In genomic region chr21:44058981-44059380, GRCh38 we compare ENCODE assay signal across 18 cellular contexts. TPM values are rescaled to one million over a fixed set of nuclear protein-coding genes. Genes with fewer than 3 reads are reported as not detected.
DNase-seq lines count a peak whose midpoint lies in the region; ATAC-seq and TF ChIP-seq lines count a peak whose summit lies in the region.
"Had no signal": no experiment of that assay in that cellular context is flagged by ENCODE, and none has a peak within 500 bp of the region (broad histone marks: within the 10 kb centered on the region; RNA-seq: fewer than 3 reads in every experiment).

No MANE protein-coding gene starts in this region.

- H3K4me1 Mint-ChIP-seq in natural killer cell (peaks cover 41 to 42% of the 10 kb centered on the region in 2 donors), memory B cell (peaks cover 6% of the 10 kb centered on the region)
- peaks cover 30 to 37% of the 10 kb centered on the region in 2 donors for H3K4me1 Mint-ChIP-seq in natural killer cell treated with Interleukin-12 subunit alpha and Interleukin-12 subunit beta and Interleukin-15 and Interleukin-18, amount 100 ng/mL, for 72 hours (ENCODE audit: low read depth in 2 of 2)
- H3K4me1 Mint-ChIP-seq: B cell, GM23338 had no signal

- H3K9me3 Mint-ChIP-seq in natural killer cell: no peaks in the 10 kb centered on the region
- no peaks in the 10 kb centered on the region for H3K9me3 Mint-ChIP-seq in natural killer cell treated with Interleukin-12 subunit alpha and Interleukin-12 subunit beta and Interleukin-15 and Interleukin-18, amount 100 ng/mL, for 72 hours
- no peaks in the 10 kb centered on the region for H3K9me3 Mint-ChIP-seq in memory B cell
- H3K9me3 Mint-ChIP-seq: CD8-positive, alpha-beta T cell; GM23338 had no signal

- peaks cover 11% of the 10 kb centered on the region for H3K36me3 Mint-ChIP-seq in natural killer cell
- H3K36me3 Mint-ChIP-seq in natural killer cell treated with Interleukin-12 subunit alpha and Interleukin-12 subunit beta and Interleukin-15 and Interleukin-18, amount 100 ng/mL, for 72 hours: peaks cover 21% of the 10 kb centered on the region
- peaks cover 35% of the 10 kb centered on the region for H3K36me3 Mint-ChIP-seq in memory B cell

- peak; percentile 39 for DNase-seq in DMS79 treated with DMSO at 0.1 percent for 48 hours (lab: John Stamatoyannopoulos, UW)
- no peak for DNase-seq in DMS79 (lab: John Stamatoyannopoulos, UW)
- no peak for DNase-seq in natural killer cell
- DNase-seq in natural killer cell treated with Interleukin-12 subunit alpha and Interleukin-12 subunit beta and Interleukin-15 and Interleukin-18, amount 100 ng/mL, for 72 hours (ENCODE audit: low spot score): no peak
- no peak for DNase-seq in memory B cell (ENCODE audit: low spot score in 2 of 2)
- DNase-seq in DMS153 treated with DMSO at 0.1 percent for 48 hours (lab: John Stamatoyannopoulos, UW; ENCODE audit: unreplicated experiment): no peak
- DNase-seq in NCI-H446 (lab: John Stamatoyannopoulos, UW): no peak
- no peak for DNase-seq in cortex of kidney (lab: John Stamatoyannopoulos, UW)
- DNase-seq: CD8-positive, alpha-beta T cell; GF-D8; NCI-H2107; NCI-H446 treated with DMSO at 0.1 percent for 48 hours; NCI-H748 treated with DMSO at 0.1 percent for 48 hours; OCI-M1; RPMI8226 had no signal

- H3K27me3 Mint-ChIP-seq in natural killer cell (ENCODE audit: low read depth in 2 of 2) (no peaks in the 10 kb centered on the region), memory B cell (no peaks in the 10 kb centered on the region)
- H3K27me3 Mint-ChIP-seq in natural killer cell treated with Interleukin-12 subunit alpha and Interleukin-12 subunit beta and Interleukin-15 and Interleukin-18, amount 100 ng/mL, for 72 hours: no peaks in the 10 kb centered on the region
- H3K27me3 Mint-ChIP-seq: B cell had no signal

- H3K27ac Mint-ChIP-seq in natural killer cell (peak overlapping the region; percentile 86 to 90), memory B cell (peak overlapping the region; percentile 38)
- peak overlapping the region in 1 of 2 donors; percentile 56 for H3K27ac Mint-ChIP-seq in natural killer cell treated with Interleukin-12 subunit alpha and Interleukin-12 subunit beta and Interleukin-15 and Interleukin-18, amount 100 ng/mL, for 72 hours

- ATAC-seq in natural killer cell: no peak
- no peak for ATAC-seq in natural killer cell treated with Interleukin-12 subunit alpha and Interleukin-12 subunit beta and Interleukin-15 and Interleukin-18, amount 100 ng/mL, for 72 hours
- no peak for ATAC-seq in memory B cell (ENCODE audit: low read depth)
- ATAC-seq: CD8-positive, alpha-beta T cell; GM23338; HCT116 had no signal

- TF ChIP-seq CTCF in natural killer cell (IDR thresholded peaks at IDR 0.05): no peak

- H3K4me3 Mint-ChIP-seq in natural killer cell: no peak overlapping the region
- H3K4me3 Mint-ChIP-seq in natural killer cell treated with Interleukin-12 subunit alpha and Interleukin-12 subunit beta and Interleukin-15 and Interleukin-18, amount 100 ng/mL, for 72 hours: no peak overlapping the region
- no peak overlapping the region for H3K4me3 Mint-ChIP-seq in memory B cell
- H3K4me3 Mint-ChIP-seq: B cell; CD8-positive, alpha-beta T cell; GM23338 had no signal

- intact Hi-C loops in natural killer cell (cut with micrococcal nuclease): loop anchor here (10.0 kb wide), 1 partner anchor 64 kb away; no protein-coding TSS in a partner anchor

RNA-seq across cellular contexts. Expression of gene TRAPPC10, which starts 46.9 kb away (rescaled TPM):
- total RNA-seq in natural killer cell: 100 to 1,000 TPM; 187 to 232 (median 213) TPM
- total RNA-seq in natural killer cell treated with Interleukin-12 subunit alpha and Interleukin-12 subunit beta and Interleukin-15 and Interleukin-18, amount 100 ng/mL, for 72 hours: 100 to 1,000 TPM in 1 of 2 donors, 10 to 100 TPM in 1; 90.3 to 148 TPM

RNA-seq across cellular contexts. Expression of gene PWP2, which starts 48.2 kb away (rescaled TPM):
- total RNA-seq in natural killer cell: 10 to 100 TPM; 28.5 to 32.7 (median 32.7) TPM
- 10 to 100 TPM; 31.4 to 69.6 TPM for total RNA-seq in natural killer cell treated with Interleukin-12 subunit alpha and Interleukin-12 subunit beta and Interleukin-15 and Interleukin-18, amount 100 ng/mL, for 72 hours
